ENCODE assay signal across 18 cellular contexts in genomic region chr4:30919458-30919857, GRCh38.
DNase-seq lines count a peak whose midpoint lies in the region; ATAC-seq and TF ChIP-seq lines count a peak whose summit lies in the region.
"Had no signal": no experiment of that assay in that cellular context is flagged by ENCODE, and none has a peak within 500 bp of the region (broad histone marks: within the 10 kb centered on the region; RNA-seq: fewer than 3 reads in every experiment).

No MANE protein-coding gene starts in this region.

- no peak for DNase-seq in A673 (ENCODE audit: low spot score)
- DNase-seq in left colon, result no peak
- DNase-seq in NCI-H2227 treated with DMSO at 0.1 percent for 48 hours (lab: John Stamatoyannopoulos, UW), result no peak
- DNase-seq in SHP77 (lab: John Stamatoyannopoulos, UW), result no peak
- no peak for DNase-seq in spleen
- DNase-seq: ACHN; AML-193; BE2C; CD4-positive, alpha-beta T cell; CD8-positive, alpha-beta memory T cell; DMS53; DMS79 treated with DMSO at 0.1 percent for 48 hours; GF-D8; GOT3 had no signal

- H3K27me3 ChIP-seq in A673 (replicated peaks; ENCODE audit: insufficient read depth, low read depth, low read length, poor library complexity) (no peaks in the 10 kb centered on the region), spleen (replicated peaks in 1 of 7) (no peaks in the 10 kb centered on the region)
- H3K27me3 ChIP-seq: BE2C; BLaER1 treated with 17β-estradiol and CSF1 and Interleukin-3, amounts not matched to agents 10 nM and 100 nM had no signal

- ATAC-seq in left colon, result peak; percentile 68

- TF ChIP-seq POLR2A in spleen (IDR thresholded peaks at IDR 0.05), result no peak

- H3K9me3 ChIP-seq in A673 (ENCODE audit: low read depth, low read length, poor library complexity, severe bottlenecking), result no peaks in the 10 kb centered on the region
- no peaks in the 10 kb centered on the region for H3K9me3 ChIP-seq in HEK293 (ENCODE audit: control insufficient read depth, insufficient read depth, low read depth, low read length)
- peaks cover 0 to 6% (median 0%) of the 10 kb centered on the region in 8 donors for H3K9me3 ChIP-seq in spleen
- H3K9me3 ChIP-seq: BE2C; BLaER1 treated with 17β-estradiol and CSF1 and Interleukin-3, amounts not matched to agents 10 nM and 100 nM; HAP-1 had no signal

- peak overlapping the region; percentile 26 for H3K27ac ChIP-seq in A673 (ENCODE audit: low read depth, low read length, poor library complexity, severe bottlenecking)
- no peak overlapping the region for H3K27ac ChIP-seq in HEK293 (ENCODE audit: extremely low read depth, low read depth, low read length)
- no peak overlapping the region for H3K27ac ChIP-seq in spleen
- H3K27ac ChIP-seq: 22Rv1; BLaER1 treated with 17β-estradiol and CSF1 and Interleukin-3, amounts not matched to agents 10 nM and 100 nM had no signal

- POLR2A ChIA-PET in A673 (lab: Charles Lee; ENCODE audit: low non-redundant PET), result no interaction called here
- POLR2A ChIA-PET in HEK293 (lab: Yijun Ruan, JAX), result no interaction called here

- no peak for TF ChIP-seq CTCF in A673 (conservative IDR thresholded peaks at IDR 0.05; ENCODE audit: low read depth, low read length)
- no peak for TF ChIP-seq CTCF in HEK293 (tag by site-specific recombination; IDR thresholded peaks at IDR 0.05)
- TF ChIP-seq CTCF in spleen (IDR thresholded peaks at IDR 0.05 in 8 of 11, conservative IDR thresholded peaks at IDR 0.05 in 3 of 11), result no peak

- no TSS peak for BruUV-seq in A673 (replicated peaks; lab: Mats Ljungman, UMichigan)

- H3K36me3 ChIP-seq in A673 (ENCODE audit: insufficient read depth, low read length, poor library complexity, severe bottlenecking), result peaks cover 14% of the 10 kb centered on the region
- H3K36me3 ChIP-seq in HEK293 (ENCODE audit: control insufficient read depth in 2 of 2, insufficient read depth in 1 of 2, low read length in 2 of 2), result peaks cover 0 to 3% of the 10 kb centered on the region in 2 experiments; a peak in 1 of 3 replicates
- H3K36me3 ChIP-seq in spleen, result no peaks in the 10 kb centered on the region
- H3K36me3 ChIP-seq: BE2C; BLaER1 treated with 17β-estradiol and CSF1 and Interleukin-3, amounts not matched to agents 10 nM and 100 nM; HAP-1 had no signal

- CTCF ChIA-PET in A673 (lab: Charles Lee), result no interaction called here
- CTCF ChIA-PET in HEK293 (lab: Yijun Ruan, JAX), result no interaction called here

- 59 to 81% (median 76%) methylated on average over 1 of the region's 1 CpG for WGBS in spleen, 5 donors

- peaks cover 12% of the 10 kb centered on the region for H3K4me1 ChIP-seq in A673 (ENCODE audit: insufficient read depth, low read length, poor library complexity, severe bottlenecking)
- H3K4me1 ChIP-seq in HEK293 (ENCODE audit: control insufficient read depth, insufficient read depth, low read length), result no peaks in the 10 kb centered on the region; the same call in 1 of the 2 replicates
- no peaks in the 10 kb centered on the region for H3K4me1 ChIP-seq in spleen
- H3K4me1 ChIP-seq: BLaER1 treated with 17β-estradiol and CSF1 and Interleukin-3, amounts not matched to agents 10 nM and 100 nM had no signal

- intact Hi-C loops in A673 (cut with micrococcal nuclease; ENCODE audit: unreplicated experiment), result no loop called here
- intact Hi-C loops in left colon (cut with DNase I, micrococcal nuclease), result no loop called here
- intact Hi-C loops in spleen (cut with DNase I; ENCODE audit: low total_unique reads), result no loop called here

- no peak overlapping the region for H3K4me3 ChIP-seq in A673 (ENCODE audit: low read depth, low read length, poor library complexity, severe bottlenecking)
- no peak overlapping the region for H3K4me3 ChIP-seq in HEK293 (ENCODE audit: low read depth, low read length)
- H3K4me3 ChIP-seq in spleen, result no peak overlapping the region
- H3K4me3 ChIP-seq: BLaER1 treated with 17β-estradiol and CSF1 and Interleukin-3, amounts not matched to agents 10 nM and 100 nM; HAP-1 had no signal

TF ChIP-seq in HEK293, 187 proteins besides CTCF, POLR2A, EP300 and RAD21:
- TF ChIP-seq ZNF510 (tag by site-specific recombination; IDR thresholded peaks at IDR 0.05; ENCODE audit: insufficient replicate concordance), result no peak
- no peak for TF ChIP-seq FEZF1 (tag by site-specific recombination; IDR thresholded peaks at IDR 0.05)
- TF ChIP-seq ZNF174 (tag by site-specific recombination; IDR thresholded peaks at IDR 0.05), result no peak
- TF ChIP-seq ZNF843 (tag by site-specific recombination; IDR thresholded peaks at IDR 0.05), result 0 out of 2 replicates have a peak, but pooled peaks have one; percentile 7
- TF ChIP-seq ATF2 (tag by site-specific recombination; IDR thresholded peaks at IDR 0.05; ENCODE audit: low read depth), result peak; percentile 42
- TF ChIP-seq ZNF530 (tag by site-specific recombination; IDR thresholded peaks at IDR 0.05; ENCODE audit: low read depth), result no peak
- peak; percentile 62 for TF ChIP-seq PRDM6 (tag by site-specific recombination; IDR thresholded peaks at IDR 0.05)
- no peak for TF ChIP-seq ZNF692 (tag by site-specific recombination; IDR thresholded peaks at IDR 0.05)
- no peak for TF ChIP-seq GLIS1 (tag by site-specific recombination; IDR thresholded peaks at IDR 0.05)
- no peak for TF ChIP-seq ZFP41 (tag by site-specific recombination; IDR thresholded peaks at IDR 0.05; ENCODE audit: borderline replicate concordance)
- TF ChIP-seq ZNF354C (tag by site-specific recombination; IDR thresholded peaks at IDR 0.05; ENCODE audit: borderline replicate concordance, low read depth), result no peak
TF ChIP-seq in HEK293: peak in this region for 3.
